ENCODE assay signal across 22 cellular contexts in the genomic region with DNA sequence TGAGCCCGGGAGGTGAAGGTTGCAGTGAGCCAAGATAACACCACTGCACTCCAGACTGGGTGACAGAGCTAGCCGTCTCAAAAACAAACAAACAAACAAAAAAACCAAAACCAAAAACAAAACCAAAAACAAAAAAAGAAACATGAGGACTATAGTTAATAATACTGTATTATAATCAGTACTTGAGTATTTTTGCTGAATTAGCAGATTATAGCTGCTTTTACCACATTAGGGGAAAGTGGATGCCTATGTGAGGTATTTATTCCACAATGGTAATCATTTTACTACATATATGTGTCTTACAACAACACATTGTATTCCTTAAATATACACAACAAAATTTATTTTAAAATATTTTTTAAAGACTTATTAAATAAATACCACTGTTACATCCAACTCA.
DNase-seq lines count a peak whose midpoint lies in the region; ATAC-seq, FAIRE-seq and TF ChIP-seq lines count a peak whose summit lies in the region.
"Had no signal": no experiment of that assay in that cellular context is flagged by ENCODE, and none has a peak within 500 bp of the region (broad histone marks: within the 10 kb centered on the region; RNA-seq: fewer than 3 reads in every experiment).

No MANE protein-coding gene starts in this region.

- H3K27me3 ChIP-seq in IMR-90 (ENCODE audit: control insufficient read depth, insufficient read depth, low read length) (no peaks in the 10 kb centered on the region), K562 (ENCODE audit: control insufficient read depth in 2 of 2, insufficient read depth in 2 of 2, low read length in 2 of 2) (no peaks in the 10 kb centered on the region)
- H3K27me3 ChIP-seq: BLaER1 treated with 17β-estradiol and CSF1 and Interleukin-3, amounts not matched to agents 10 nM and 100 nM had no signal

- no peaks in the 10 kb centered on the region for H4K20me1 ChIP-seq in IMR-90 (ENCODE audit: insufficient read depth, low read length)
- H4K20me1 ChIP-seq in K562 (replicated peaks; ENCODE audit: control insufficient read depth, insufficient read depth, low read length), result no peaks in the 10 kb centered on the region
- no peaks in the 10 kb centered on the region for H4K20me1 ChIP-seq in OCI-LY7 (ENCODE audit: insufficient read depth, low read length)
- H4K20me1 ChIP-seq: BLaER1 treated with 17β-estradiol and CSF1 and Interleukin-3, amounts not matched to agents 10 nM and 100 nM had no signal

- H3K4ac ChIP-seq in IMR-90 (ENCODE audit: low read depth, low read length), result no peak overlapping the region

- no peak overlapping the region for H2AFZ ChIP-seq in IMR-90 (replicated peaks; ENCODE audit: low read length, poor library complexity)
- no peak overlapping the region for H2AFZ ChIP-seq in K562 (ENCODE audit: low read depth, low read length)
- no peak overlapping the region for H2AFZ ChIP-seq in OCI-LY7 (ENCODE audit: low read length)

- peaks cover 12% of the 10 kb centered on the region for H3K4me1 ChIP-seq in A549
- no peaks in the 10 kb centered on the region for H3K4me1 ChIP-seq in IMR-90 (ENCODE audit: control insufficient read depth, insufficient read depth, low read length)
- peaks cover 4 to 18% of the 10 kb centered on the region in 2 experiments; a peak in 4 of 5 replicates for H3K4me1 ChIP-seq in K562 (replicated peaks in 1 of 2; ENCODE audit: control insufficient read depth in 2 of 2, insufficient read depth in 2 of 2, low read length in 2 of 2)
- no peaks in the 10 kb centered on the region for H3K4me1 ChIP-seq in OCI-LY7 (ENCODE audit: insufficient read depth, low read length, poor library complexity, severe bottlenecking)

- no peak for TF ChIP-seq POLR2A in A549 (IDR thresholded peaks at IDR 0.05; ENCODE audit: low read length)
- no peak for TF ChIP-seq POLR2A in IMR-90 (IDR thresholded peaks at IDR 0.05; ENCODE audit: low read depth, low read length)
- no peak for TF ChIP-seq POLR2A in K562 (conservative IDR thresholded peaks at IDR 0.05)

- intact Hi-C loops in IMR-90 (cut with micrococcal nuclease), result no loop called here
- intact Hi-C loops in K562 (cut with micrococcal nuclease), result no loop called here
- intact Hi-C loops in OCI-LY7 (cut with micrococcal nuclease; ENCODE audit: unreplicated experiment), result no loop called here

- no peak overlapping the region for H4K91ac ChIP-seq in IMR-90 (ENCODE audit: insufficient read depth, low read depth, low read length)

- H4K8ac ChIP-seq in IMR-90 (ENCODE audit: low read depth in 2 of 2, low read length in 2 of 2), result no peak overlapping the region

- H2BK20ac ChIP-seq in IMR-90 (ENCODE audit: low read depth, low read length), result no peak overlapping the region

- H2BK5ac ChIP-seq in IMR-90 (ENCODE audit: low read depth, low read length, poor library complexity, severe bottlenecking), result no peak overlapping the region

- TF ChIP-seq RAD21 in A549 (conservative IDR thresholded peaks at IDR 0.05 in 1 of 2, IDR thresholded peaks at IDR 0.05 in 1 of 2) (no peak), IMR-90 (IDR thresholded peaks at IDR 0.05; ENCODE audit: low read length) (no peak), K562 (CRISPR knock-in tag; conservative IDR thresholded peaks at IDR 0.05 in 1 of 2, IDR thresholded peaks at IDR 0.05 in 1 of 2) (no peak)

- no peak for ATAC-seq in A549
- ATAC-seq in IMR-90 (ENCODE audit: low read depth), result no peak
- no peak for ATAC-seq in K562
- no peak for ATAC-seq in GM21381 (IDR thresholded peaks at IDR 0.05; ENCODE audit: unreplicated experiment)
- ATAC-seq: CD8-positive, alpha-beta T cell had no signal

- FAIRE-seq in A549 (lab: Jason Lieb, UNC) (no peak), K562 (lab: Jason Lieb, UNC) (no peak), endometrium (lab: Jason Lieb, UNC) (peak; percentile 41)
- FAIRE-seq: A204.1, D721Med, G401.6, GM12891, GM18507 had no signal

- no TSS peak for BruUV-seq in IMR-90 (replicated peaks; lab: Mats Ljungman, UMichigan)
- no TSS peak for BruUV-seq in K562 (replicated peaks; lab: Mats Ljungman, UMichigan)
- BruUV-seq in OCI-LY7 (replicated peaks; lab: Mats Ljungman, UMichigan), result no TSS peak

- H3K14ac ChIP-seq in IMR-90 (replicated peaks; ENCODE audit: low read depth, low read length), result no peak overlapping the region

- H3K56ac ChIP-seq in IMR-90 (ENCODE audit: extremely low read depth, insufficient read depth, low read length), result no peak overlapping the region

- H2AK5ac ChIP-seq in IMR-90 (ENCODE audit: low read depth, low read length), result no peak overlapping the region

- no peak overlapping the region for H2AK9ac ChIP-seq in IMR-90 (replicated peaks; ENCODE audit: low read depth, low read length, poor library complexity)

- H3K18ac ChIP-seq in IMR-90 (ENCODE audit: low read depth, low read length), result no peak overlapping the region

- H3K9me1 ChIP-seq in IMR-90 (ENCODE audit: insufficient read depth, low read length), result no peaks in the 10 kb centered on the region
- H3K9me1 ChIP-seq in K562 (ENCODE audit: control insufficient read depth, insufficient read depth, low read length), result no peaks in the 10 kb centered on the region

- H3K4me3 ChIP-seq in A549 (no peak overlapping the region), IMR-90 (ENCODE audit: insufficient read depth, low read depth, low read length) (no peak overlapping the region), K562 (no peak overlapping the region), OCI-LY7 (ENCODE audit: low read depth, low read length, poor library complexity, severe bottlenecking) (no peak overlapping the region)
- H3K4me3 ChIP-seq: BLaER1 treated with 17β-estradiol and CSF1 and Interleukin-3, amounts not matched to agents 10 nM and 100 nM had no signal

- H3K36me3 ChIP-seq in IMR-90 (ENCODE audit: control insufficient read depth, insufficient read depth, low read length) (no peaks in the 10 kb centered on the region), K562 (ENCODE audit: control insufficient read depth, insufficient read depth, low read length) (no peaks in the 10 kb centered on the region), OCI-LY7 (ENCODE audit: insufficient read depth, low read length) (no peaks in the 10 kb centered on the region)
- H3K36me3 ChIP-seq: BLaER1 treated with 17β-estradiol and CSF1 and Interleukin-3, amounts not matched to agents 10 nM and 100 nM had no signal

- H3K4me2 ChIP-seq in A549 (no peak overlapping the region), IMR-90 (ENCODE audit: low read depth, low read length) (no peak overlapping the region), K562 (ENCODE audit: insufficient read depth, low read length) (no peak overlapping the region), OCI-LY7 (ENCODE audit: low read length) (no peak overlapping the region)
- H3K4me2 ChIP-seq: BLaER1 treated with 17β-estradiol and CSF1 and Interleukin-3, amounts not matched to agents 10 nM and 100 nM had no signal

- TF ChIP-seq EP300 in A549 (IDR thresholded peaks at IDR 0.05), result no peak
- no peak for TF ChIP-seq EP300 in K562 (IDR thresholded peaks at IDR 0.05; ENCODE audit: low read length)

- no peaks in the 10 kb centered on the region for H3K79me1 ChIP-seq in IMR-90 (ENCODE audit: low read depth in 1 of 2, low read length in 2 of 2)

- DNase-seq in A549 (ENCODE audit: low read depth in 1 of 2, low spot score in 1 of 2) (no peak), IMR-90 (no peak), K562 (ENCODE audit: extremely low read depth in 1 of 4, low spot score in 3 of 4) (no peak), HuH-7 (ENCODE audit: low spot score) (no peak), OCI-LY7 (ENCODE audit: low spot score) (no peak)
- DNase-seq: 8988T; AML-193; Caco-2; Calu3; CD4-positive, alpha-beta T cell; CD8-positive, alpha-beta T cell; DMS79 treated with DMSO at 0.1 percent for 48 hours; GF-D8 had no signal

- H2BK120ac ChIP-seq in IMR-90 (ENCODE audit: low read depth, low read length), result no peak overlapping the region

- POLR2A ChIA-PET in A549 (lab: Yijun Ruan, JAX), result no interaction called here
- POLR2A ChIA-PET in IMR-90 (lab: Charles Lee; ENCODE audit: unreplicated experiment), result no interaction called here
- POLR2A ChIA-PET in K562 (lab: Yijun Ruan, JAX), result no interaction called here
- POLR2A ChIA-PET in OCI-LY7 (lab: Charles Lee), result interaction anchor here (0.6 kb wide), 1 partner anchor 269 kb away, joined by 3 read pairs; no protein-coding TSS in a partner anchor

- WGBS in A549 (ENCODE audit: missing lambda C conversion rate), result 79% methylated on average over 2 of the region's 2 CpGs
- WGBS in IMR-90 (ENCODE audit: extremely low coverage in 2 of 2, insufficient read length in 1 of 2), 2 experiments, result no CpG with 5 or more reads among the region's 2 CpGs
- WGBS in K562 (ENCODE audit: insufficient coverage, low coverage, missing lambda C conversion rate), result 25% methylated on average over 2 of the region's 2 CpGs

- in situ Hi-C loops in IMR-90 (cut with MboI; ENCODE audit: low sequenced_read_pairs) (no loop called here), K562 (cut with MboI) (no loop called here)

- TF ChIP-seq CTCF in A549 (IDR thresholded peaks at IDR 0.05) (no peak), IMR-90 (conservative IDR thresholded peaks at IDR 0.05; ENCODE audit: low read depth, low read length) (no peak), K562 (IDR thresholded peaks at IDR 0.05 in 2 of 3, conservative IDR thresholded peaks at IDR 0.05 in 1 of 3; ENCODE audit: insufficient read depth in 2 of 3, low read depth in 1 of 3, low read length in 3 of 3) (no peak), OCI-LY7 (conservative IDR thresholded peaks at IDR 0.05; ENCODE audit: low read length) (no peak)

- H3K27ac ChIP-seq in A549 (no peak overlapping the region), IMR-90 (ENCODE audit: insufficient read depth, low read length) (no peak overlapping the region), K562 (ENCODE audit: extremely low read depth, low read depth, low read length) (no peak overlapping the region), OCI-LY7 (ENCODE audit: low read depth, low read length, poor library complexity, severe bottlenecking) (no peak overlapping the region)
- H3K27ac ChIP-seq: BLaER1 treated with 17β-estradiol and CSF1 and Interleukin-3, amounts not matched to agents 10 nM and 100 nM; C4-2B had no signal

- CTCF ChIA-PET in A549 (lab: Yijun Ruan, JAX) (no interaction called here), IMR-90 (lab: Yijun Ruan, JAX) (no interaction called here), K562 (lab: Yijun Ruan, JAX; ENCODE audit: low intra/inter-chr PET ratio) (no interaction called here), OCI-LY7 (lab: Charles Lee; ENCODE audit: unreplicated experiment) (no interaction called here)

- no peak overlapping the region for H3K9ac ChIP-seq in IMR-90 (ENCODE audit: low read depth, low read length)
- H3K9ac ChIP-seq in K562 (ENCODE audit: insufficient read depth in 1 of 2, low read depth in 2 of 2, low read length in 2 of 2), result no peak overlapping the region
- H3K9ac ChIP-seq: BLaER1 treated with 17β-estradiol and CSF1 and Interleukin-3, amounts not matched to agents 10 nM and 100 nM had no signal

- no peak overlapping the region for H2BK15ac ChIP-seq in IMR-90 (ENCODE audit: low read depth, low read length)

- H3K9me3 ChIP-seq in A549 (0 out of 3 replicates have a peak, but pooled peaks cover 4% of the 10 kb centered on the region), IMR-90 (ENCODE audit: control insufficient read depth, insufficient read depth, low read length) (no peaks in the 10 kb centered on the region), K562 (replicated peaks; ENCODE audit: control insufficient read depth, insufficient read depth, low read depth, low read length) (no peaks in the 10 kb centered on the region), OCI-LY7 (ENCODE audit: low read length) (no peaks in the 10 kb centered on the region)
- H3K9me3 ChIP-seq: Caco-2 had no signal

- no peak overlapping the region for H4K5ac ChIP-seq in IMR-90 (ENCODE audit: low read depth, low read length)

- dilution Hi-C loops in IMR-90 (cut with HindIII; ENCODE audit: low sequenced_read_pairs, unreplicated experiment), result no loop called here

- no peak overlapping the region for H3K23ac ChIP-seq in IMR-90 (ENCODE audit: low read depth, low read length)

- no peaks in the 10 kb centered on the region for H3K9me2 ChIP-seq in OCI-LY7 (ENCODE audit: insufficient read depth, low read length)

- H3K79me2 ChIP-seq in K562 (ENCODE audit: control insufficient read depth, insufficient read depth, low read length), result no peaks in the 10 kb centered on the region
- H3K79me2 ChIP-seq in OCI-LY7 (ENCODE audit: insufficient read depth, low read depth, low read length), result no peaks in the 10 kb centered on the region
